Comparison of ENCODE assay signal across 17 cellular contexts in the genomic region with DNA sequence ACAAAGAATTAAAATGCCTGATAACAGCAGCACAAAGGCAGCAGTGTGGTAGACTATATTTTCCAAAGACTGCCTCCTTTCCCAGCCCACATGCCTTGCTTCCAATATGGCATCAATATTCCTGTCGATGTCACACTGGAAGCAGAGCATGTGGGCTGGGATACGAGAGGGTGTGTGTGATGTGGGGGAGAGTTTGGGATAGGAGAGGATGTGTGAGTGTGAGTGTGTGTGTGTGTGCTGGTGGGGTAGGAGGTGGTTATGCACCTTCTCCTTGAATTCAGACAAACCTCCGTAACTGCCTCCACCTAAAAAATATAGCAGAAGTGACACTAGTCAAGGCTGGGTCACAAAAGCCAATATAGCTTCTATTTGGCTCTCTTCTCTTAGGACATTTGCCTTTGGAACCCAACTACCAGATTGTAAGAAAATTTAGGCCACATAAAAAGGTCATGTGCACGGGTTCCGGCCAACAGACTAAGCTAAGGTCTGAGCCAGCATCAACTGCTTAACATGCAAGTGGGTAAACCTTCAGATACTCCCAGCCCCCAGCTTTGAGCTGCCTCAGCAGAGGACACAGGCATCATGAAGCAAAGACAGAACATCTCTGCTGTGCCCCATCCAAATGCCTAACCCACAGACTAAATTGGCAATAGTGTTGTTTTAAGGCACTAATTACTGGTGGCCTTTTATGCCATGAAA.
"Had no signal": no experiment of that assay in that cellular context is flagged by ENCODE, and none has a peak within 500 bp of the region (broad histone marks: within the 10 kb centered on the region; RNA-seq: fewer than 3 reads in every experiment).

No MANE protein-coding gene starts in this region.

- ATAC-seq: gastrocnemius medialis; left lung; sciatic nerve; stimulated activated naive CD8-positive, alpha-beta T cell treated with anti-CD3 and anti-CD28 coated beads, Interleukin-15, Interleukin-2, amounts not matched to agents 100 U/mL and 50 U/mL, for 24 hours had no signal

- H3K36me3 ChIP-seq: gastrocnemius medialis, left lung, transverse colon had no signal

- H3K4me3 Mint-ChIP-seq: activated naive CD8-positive, alpha-beta T cell treated with anti-CD3 and anti-CD28 coated beads, Interleukin-2, amount 10 ng/mL, durations not matched to agents 7 days and 5 days; endodermal cell; nephron progenitor cell had no signal

- DNase-seq: activated CD4-positive, alpha-beta T cell treated with anti-CD3 and anti-CD28 coated beads for 4 hours; activated CD8-positive, alpha-beta memory T cell treated with anti-CD3 and anti-CD28 coated beads, Interleukin-2, amount 50 U/mL, for 48 hours; activated gamma-delta T cell treated with Interleukin-2 at 50 U/mL for 16 hours; activated naive CD8-positive, alpha-beta T cell treated with anti-CD3 and anti-CD28 coated beads, Interleukin-2, amount 10 ng/mL, durations not matched to agents 7 days and 5 days; aorta; endodermal cell; gastrocnemius medialis; islet precursor cell; left lung; nephron progenitor cell; occipital lobe; stimulated activated naive CD8-positive, alpha-beta T cell treated with anti-CD3 and anti-CD28 coated beads, Interleukin-15, Interleukin-2, amounts not matched to agents 100 U/mL and 50 U/mL, for 24 hours; T-helper 2 cell; transverse colon had no signal

- H3K27ac Mint-ChIP-seq: activated naive CD8-positive, alpha-beta T cell treated with anti-CD3 and anti-CD28 coated beads, Interleukin-2, amount 10 ng/mL, durations not matched to agents 7 days and 5 days; endodermal cell; nephron progenitor cell; progenitor cell of endocrine pancreas had no signal

- H3K9me3 ChIP-seq: gastrocnemius medialis, left lung, transverse colon had no signal

- H3K27me3 Mint-ChIP-seq: activated naive CD8-positive, alpha-beta T cell treated with anti-CD3 and anti-CD28 coated beads, Interleukin-2, amount 10 ng/mL, durations not matched to agents 7 days and 5 days; progenitor cell of endocrine pancreas had no signal

- H3K4me3 ChIP-seq: dorsolateral prefrontal cortex, gastrocnemius medialis, left lung, transverse colon had no signal

- H3K27ac ChIP-seq: gastrocnemius medialis, left lung, transverse colon had no signal

- H3K27me3 ChIP-seq: dorsolateral prefrontal cortex, gastrocnemius medialis, left lung, transverse colon had no signal

- H3K9me3 Mint-ChIP-seq: endodermal cell had no signal
